ENCODE assay signal across 9 cellular contexts in the genomic region with DNA sequence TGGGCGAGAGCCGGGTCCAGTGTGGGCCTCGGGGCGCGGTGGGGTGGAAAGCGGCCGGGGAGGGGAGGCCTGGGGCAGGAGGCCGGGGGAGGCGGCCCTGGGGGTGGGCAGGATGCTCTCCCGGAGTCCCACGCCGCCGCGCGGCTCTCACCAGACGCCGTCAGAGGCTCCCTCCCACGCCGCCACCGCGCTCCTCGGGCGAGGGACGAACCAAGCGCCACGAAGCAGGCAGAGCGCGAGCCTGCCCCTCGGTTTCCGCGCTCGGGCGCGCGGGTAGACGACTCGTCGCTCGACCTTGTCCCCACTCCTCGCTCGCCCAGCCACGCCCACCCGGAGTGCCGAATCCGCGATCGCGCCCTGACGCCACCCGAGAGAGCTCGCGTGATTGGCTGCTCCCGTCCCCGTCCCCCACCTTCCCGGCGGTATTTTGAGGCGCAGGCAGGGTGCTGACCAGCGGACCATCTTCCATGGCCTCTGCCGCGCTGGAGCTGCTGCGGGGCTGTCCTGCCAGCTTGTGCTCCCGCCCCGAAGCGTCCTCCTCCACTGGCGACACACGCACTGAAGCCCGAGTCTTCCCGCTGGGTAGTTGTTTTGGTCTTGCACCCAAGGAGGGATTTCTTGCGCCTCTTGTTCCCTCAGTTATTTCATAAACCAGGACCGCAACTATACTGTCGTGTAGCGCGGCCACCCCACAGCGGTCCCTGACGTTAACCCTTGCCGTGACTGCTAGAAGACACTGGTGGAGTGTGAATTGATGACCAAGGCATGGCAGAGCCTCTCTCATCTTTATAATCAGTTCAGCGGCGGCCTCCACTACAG. TPM values are rescaled to one million over a fixed set of nuclear protein-coding genes. Genes with fewer than 3 reads are reported as not detected.
DNase-seq lines count a peak whose midpoint lies in the region; ATAC-seq, FAIRE-seq and TF ChIP-seq lines count a peak whose summit lies in the region.
"Had no signal": no experiment of that assay in that cellular context is flagged by ENCODE, and none has a peak within 500 bp of the region (broad histone marks: within the 10 kb centered on the region; RNA-seq: fewer than 3 reads in every experiment).

A gene with protein sequence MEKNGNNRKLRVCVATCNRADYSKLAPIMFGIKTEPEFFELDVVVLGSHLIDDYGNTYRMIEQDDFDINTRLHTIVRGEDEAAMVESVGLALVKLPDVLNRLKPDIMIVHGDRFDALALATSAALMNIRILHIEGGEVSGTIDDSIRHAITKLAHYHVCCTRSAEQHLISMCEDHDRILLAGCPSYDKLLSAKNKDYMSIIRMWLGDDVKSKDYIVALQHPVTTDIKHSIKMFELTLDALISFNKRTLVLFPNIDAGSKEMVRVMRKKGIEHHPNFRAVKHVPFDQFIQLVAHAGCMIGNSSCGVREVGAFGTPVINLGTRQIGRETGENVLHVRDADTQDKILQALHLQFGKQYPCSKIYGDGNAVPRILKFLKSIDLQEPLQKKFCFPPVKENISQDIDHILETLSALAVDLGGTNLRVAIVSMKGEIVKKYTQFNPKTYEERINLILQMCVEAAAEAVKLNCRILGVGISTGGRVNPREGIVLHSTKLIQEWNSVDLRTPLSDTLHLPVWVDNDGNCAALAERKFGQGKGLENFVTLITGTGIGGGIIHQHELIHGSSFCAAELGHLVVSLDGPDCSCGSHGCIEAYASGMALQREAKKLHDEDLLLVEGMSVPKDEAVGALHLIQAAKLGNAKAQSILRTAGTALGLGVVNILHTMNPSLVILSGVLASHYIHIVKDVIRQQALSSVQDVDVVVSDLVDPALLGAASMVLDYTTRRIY (minus strand): TSS at position 279 of the 819 bp plus-strand sequence. CDS start 9,093 bp downstream, outside the sequence.

- TF ChIP-seq CTCF in CD14-positive monocyte (IDR thresholded peaks at IDR 0.05) (no peak), H1 (IDR thresholded peaks at IDR 0.05; ENCODE audit: control extremely low read depth in 1 of 3, insufficient read depth in 1 of 3, low read depth in 1 of 3, low read length in 3 of 3) (no peak)

- H2BK5ac ChIP-seq in H1 (ENCODE audit: low read depth, low read length), result peak within 1 kb of the TSS; percentile 61; the same call in 1 of the 2 replicates

- peaks cover 13% of the 10 kb centered on the region for H3K4me1 Mint-ChIP-seq in CD14-positive monocyte
- H3K4me1 Mint-ChIP-seq in activated CD8-positive, alpha-beta memory T cell treated with anti-CD3 and anti-CD28 coated beads, Interleukin-2, amount 10 ng/mL, durations not matched to agents 7 days and 5 days, result peaks cover 11% of the 10 kb centered on the region
- H3K4me1 Mint-ChIP-seq in memory B cell, result peaks cover 3% of the 10 kb centered on the region

- no peaks in the 10 kb centered on the region for H3K9me3 ChIP-seq in H1 (ENCODE audit: insufficient read depth in 2 of 2, low read depth in 1 of 2, low read length in 1 of 2)

- no peaks in the 10 kb centered on the region for H3K27me3 Mint-ChIP-seq in CD14-positive monocyte (ENCODE audit: low read depth in 3 of 3)
- no peaks in the 10 kb centered on the region for H3K27me3 Mint-ChIP-seq in activated CD8-positive, alpha-beta memory T cell treated with anti-CD3 and anti-CD28 coated beads, Interleukin-2, amount 10 ng/mL, durations not matched to agents 7 days and 5 days
- H3K27me3 Mint-ChIP-seq in memory B cell, result no peaks in the 10 kb centered on the region

- H3K9me3 Mint-ChIP-seq in CD14-positive monocyte, result peaks cover 0 to 2% (median 0%) of the 10 kb centered on the region in 7 donors
- no peaks in the 10 kb centered on the region for H3K9me3 Mint-ChIP-seq in activated CD8-positive, alpha-beta memory T cell treated with anti-CD3 and anti-CD28 coated beads, Interleukin-2, amount 10 ng/mL, durations not matched to agents 7 days and 5 days (ENCODE audit: low read depth)
- no peaks in the 10 kb centered on the region for H3K9me3 Mint-ChIP-seq in memory B cell

- H3K4ac ChIP-seq in H1 (replicated peaks; ENCODE audit: insufficient read length, low read depth, low read length), result no peak within 1 kb of the TSS

- H3K56ac ChIP-seq in H1 (replicated peaks; ENCODE audit: insufficient read length, low read depth, low read length), result peak within 1 kb of the TSS; percentile 28

- TF ChIP-seq POLR2A in H1 (IDR thresholded peaks at IDR 0.05; ENCODE audit: control extremely low read depth in 1 of 2, low read depth in 2 of 2, low read length in 2 of 2), result peak; percentile 71 to 72

- no peak for FAIRE-seq in H1 (lab: Jason Lieb, UNC)
- FAIRE-seq: islet of Langerhans had no signal

- H3K4me3 Mint-ChIP-seq in CD14-positive monocyte, result peak within 1 kb of the TSS; percentile 90 to 97
- H3K4me3 Mint-ChIP-seq in activated CD8-positive, alpha-beta memory T cell treated with anti-CD3 and anti-CD28 coated beads, Interleukin-2, amount 10 ng/mL, durations not matched to agents 7 days and 5 days, result peak within 1 kb of the TSS; percentile 84
- H3K4me3 Mint-ChIP-seq in memory B cell, result peak within 1 kb of the TSS; percentile 98

- no peaks in the 10 kb centered on the region for H3K79me1 ChIP-seq in H1 (ENCODE audit: low read depth, low read length)

- H3K36me3 Mint-ChIP-seq in CD14-positive monocyte (peaks cover 0 to 6% of the 10 kb centered on the region in 2 donors), memory B cell (no peaks in the 10 kb centered on the region)
- H3K36me3 Mint-ChIP-seq in activated CD8-positive, alpha-beta memory T cell treated with anti-CD3 and anti-CD28 coated beads, Interleukin-2, amount 10 ng/mL, durations not matched to agents 7 days and 5 days, result peaks cover 5% of the 10 kb centered on the region

- 0 out of 2 replicates have a peak within 1 kb of the TSS, but pooled peaks have one; percentile 53 for H2BK15ac ChIP-seq in H1 (ENCODE audit: low read length)

- POLR2A ChIA-PET in H1 (lab: Charles Lee; ENCODE audit: partially characterized antibody), result interaction anchor here (0.8 to 1.2 kb wide), 9 partner anchors 10 to 170 kb away, joined by 3 to 7 read pairs (median 3); a partner anchor contains a TSS

- no peak within 1 kb of the TSS for H2AK5ac ChIP-seq in H1 (ENCODE audit: low read depth, low read length)

- WGBS in H1 (ENCODE audit: extremely low coverage in 1 of 2, insufficient coverage in 1 of 2, insufficient read length in 1 of 2, insufficient replicate concordance in 2 of 2, low coverage in 1 of 2, low lambda C conversion rate in 2 of 2, missing lambda C conversion rate in 1 of 2), 2 experiments, result 5% methylated on average over 57 of the region's 78 CpGs; no CpG with 5 or more reads in 1 of the 2 experiments

- peak within 1 kb of the TSS; percentile 86 to 89 for H3K4me2 ChIP-seq in H1 (ENCODE audit: insufficient read depth in 1 of 2, low read depth in 2 of 2, low read length in 2 of 2)

- no peaks in the 10 kb centered on the region for H4K20me1 ChIP-seq in H1 (replicated peaks in 1 of 2; ENCODE audit: control insufficient read depth in 1 of 2, insufficient read depth in 2 of 2, low read length in 2 of 2)

- H2BK20ac ChIP-seq in H1 (ENCODE audit: low read length), result no peak within 1 kb of the TSS

- DNase-seq in CD14-positive monocyte (ENCODE audit: low spot score) (peak; percentile 96), NOMO-1 treated with DMSO at 0.1 percent for 48 hours (lab: John Stamatoyannopoulos, UW; ENCODE audit: unreplicated experiment) (peak; percentile 97), H1 (ENCODE audit: low read depth in 1 of 2, low spot score in 2 of 2) (peak; percentile 64 to 97), memory B cell (ENCODE audit: low spot score in 2 of 2) (peak; percentile 95 to 96)
- DNase-seq in activated CD8-positive, alpha-beta memory T cell treated with anti-CD3 and anti-CD28 coated beads, Interleukin-2, amount 10 ng/mL, durations not matched to agents 7 days and 5 days, result peak; percentile 99
- DNase-seq in stimulated activated CD8-positive, alpha-beta memory T cell treated with anti-CD3 and anti-CD28 coated beads, Interleukin-12 subunit alpha, Interleukin-12 subunit beta, amount 100 ng/mL, for 1 hour (ENCODE audit: low read depth), result peak; percentile 96

- peaks cover 0 to 4% (median 0%) of the 10 kb centered on the region in 4 experiments; a peak in 1 of 7 replicates for H3K27me3 ChIP-seq in H1 (replicated peaks in 1 of 4; ENCODE audit: control insufficient read depth in 3 of 4, extremely low read depth in 1 of 4, insufficient read depth in 3 of 4, low read length in 3 of 4)

- H3K9ac ChIP-seq in H1 (replicated peaks in 1 of 4; ENCODE audit: extremely low read depth in 1 of 4, low read depth in 3 of 4, low read length in 3 of 4), result peak within 1 kb of the TSS in 3 of 4 experiments; percentile 42 to 76 (median 72); a peak in 6 of 7 replicates

- 0 out of 2 replicates have a peak within 1 kb of the TSS, but pooled peaks have one; percentile 11 for H2BK12ac ChIP-seq in H1 (ENCODE audit: low read depth, low read length)

- no peak within 1 kb of the TSS for H4K91ac ChIP-seq in H1 (replicated peaks; ENCODE audit: insufficient read length, low read length)

- peak within 1 kb of the TSS; percentile 76 for H4K8ac ChIP-seq in H1 (ENCODE audit: extremely low read depth, insufficient read depth, low read length)

- no peak within 1 kb of the TSS for H2BK120ac ChIP-seq in H1 (replicated peaks; ENCODE audit: low read depth, low read length)

- peak within 1 kb of the TSS; percentile 60 for H3K18ac ChIP-seq in H1 (ENCODE audit: extremely low read depth, low read length)

- TF ChIP-seq RAD21 in H1 (IDR thresholded peaks at IDR 0.05 in 1 of 2, conservative IDR thresholded peaks at IDR 0.05 in 1 of 2; ENCODE audit: low read depth in 2 of 2, low read length in 2 of 2), result no peak; a peak in 1 of 4 replicates

- H3K23ac ChIP-seq in H1 (ENCODE audit: insufficient read length), result no peak within 1 kb of the TSS

- no peak within 1 kb of the TSS for H3K14ac ChIP-seq in H1 (ENCODE audit: insufficient read length)

- CTCF ChIA-PET in activated CD8-positive, alpha-beta memory T cell treated with anti-CD3 and anti-CD28 coated beads, Interleukin-2, amount 10 ng/mL, durations not matched to agents 7 days and 5 days (lab: Charles Lee), result interaction anchor here (0.9 to 1.7 kb wide), 6 partner anchors 10 to 149 kb away, joined by 3 to 6 read pairs (median 4); a partner anchor contains a TSS
- CTCF ChIA-PET in H1 (lab: Charles Lee; ENCODE audit: partially characterized antibody), result interaction anchor here (0.9 to 1.7 kb wide), 4 partner anchors 11 to 71 kb away, joined by 3 to 5 read pairs (median 4); no protein-coding TSS in a partner anchor

- peak within 1 kb of the TSS; percentile 87 for H2AFZ ChIP-seq in H1 (ENCODE audit: low read length)

- peaks cover 0 to 9% of the 10 kb centered on the region in 2 experiments; a peak in 1 of 4 replicates for H3K79me2 ChIP-seq in H1 (ENCODE audit: control insufficient read depth in 1 of 2, insufficient read depth in 2 of 2, low read length in 2 of 2)

- peaks cover 5% of the 10 kb centered on the region; the same call in 1 of the 2 replicates for H3K23me2 ChIP-seq in H1 (ENCODE audit: low read depth, low read length)

- peak within 1 kb of the TSS; percentile 87 to 95 (median 94) for H3K27ac Mint-ChIP-seq in CD14-positive monocyte
- peak within 1 kb of the TSS; percentile 86 for H3K27ac Mint-ChIP-seq in activated CD8-positive, alpha-beta memory T cell treated with anti-CD3 and anti-CD28 coated beads, Interleukin-2, amount 10 ng/mL, durations not matched to agents 7 days and 5 days
- H3K27ac Mint-ChIP-seq in memory B cell, result peak within 1 kb of the TSS; percentile 95

- H3K4me1 ChIP-seq in H1 (replicated peaks in 1 of 4; ENCODE audit: control insufficient read depth in 3 of 4, insufficient read depth in 4 of 4, low read length in 3 of 4), result no peaks in the 10 kb centered on the region; a peak in 1 of 7 replicates

- no peak for TF ChIP-seq EP300 in H1 (IDR thresholded peaks at IDR 0.05; ENCODE audit: borderline replicate concordance in 1 of 2, low read depth in 2 of 2, low read length in 2 of 2)

- peak within 1 kb of the TSS; percentile 79 for H4K5ac ChIP-seq in H1 (ENCODE audit: insufficient read length, low read depth, low read length)

- no peak within 1 kb of the TSS for H3K27ac ChIP-seq in H1 (ENCODE audit: low read depth, low read length)

- intact Hi-C loops in CD14-positive monocyte (cut with micrococcal nuclease), result no loop called here

- ATAC-seq in GM19397 (IDR thresholded peaks at IDR 0.05; ENCODE audit: unreplicated experiment) (peak; percentile 94), HG03565 (IDR thresholded peaks at IDR 0.05; ENCODE audit: unreplicated experiment) (peak; percentile 77), memory B cell (ENCODE audit: low read depth) (peak; percentile 85)
- peak; percentile 88 for ATAC-seq in activated CD8-positive, alpha-beta memory T cell treated with anti-CD3 and anti-CD28 coated beads, Interleukin-2, amount 10 ng/mL, durations not matched to agents 7 days and 5 days

- peak within 1 kb of the TSS; percentile 68 to 74 (median 72) for H3K4me3 ChIP-seq in H1 (ENCODE audit: extremely low read depth in 1 of 4, insufficient read depth in 2 of 4, low read depth in 3 of 4, low read length in 4 of 4)

- H3K36me3 ChIP-seq in H1 (ENCODE audit: control insufficient read depth in 2 of 4, insufficient read depth in 4 of 4, low read length in 3 of 4), result no peaks in the 10 kb centered on the region

RNA-seq across cellular contexts. Expression of the gene that starts here (rescaled TPM):
- 1 to 10 TPM; 4.1 to 4.5 TPM for polyA plus RNA-seq in CD14-positive monocyte
- total RNA-seq in activated CD8-positive, alpha-beta memory T cell treated with anti-CD3 and anti-CD28 coated beads, Interleukin-2, amount 10 ng/mL, durations not matched to agents 7 days and 5 days, result 10 to 100 TPM; 17.3 to 19.6 TPM
- total RNA-seq in H1 (2021; fragmentation: NEBNext Ultra II Directional; extraction: Animal tissue kit (Norgen Biotek cat#: 25700)), result 9.3 and 11.1 TPM in 2 replicates
- polyA plus RNA-seq in H1 (2011; rRNA removed), result 4.3 and 5.1 TPM in 2 replicates
- polyA plus RNA-seq in H1 (2011; cell fraction: cytosol; rRNA removed), result 6.6 TPM
- 3.0 TPM for polyA plus RNA-seq in H1 (2011; cell fraction: nucleus; rRNA removed)
- polyA plus RNA-seq in H1 (2012, experiment 1 of 2), result 5.8 to 7.4 TPM (median 6.4 TPM) in 4 replicates
- 0.80 TPM for polyA plus RNA-seq in H1 (2012, experiment 2 of 2)
- 3.9 TPM for polyA plus RNA-seq in H1 (2013, experiment 1 of 2)
- 3.8 TPM for polyA plus RNA-seq in H1 (2013, experiment 2 of 2)
- polyA minus RNA-seq in H1 (2011; rRNA and poly(A)+ RNA removed), result 20.6 and 28.9 TPM in 2 replicates
- 8.8 TPM for polyA minus RNA-seq in H1 (2011; cell fraction: cytosol; rRNA and poly(A)+ RNA removed)
- 7.4 TPM for polyA minus RNA-seq in H1 (2011; cell fraction: nucleus; rRNA and poly(A)+ RNA removed)
